In genomic region chr17:27245230-27245696, GRCh38 we compare ENCODE assay signal across 8 cellular contexts. TPM values are rescaled to one million over a fixed set of nuclear protein-coding genes. Genes with fewer than 3 reads are reported as not detected.
A peak's percentile ranks its signal among the peaks of the same experiment; 100 is the strongest.
DNase-seq lines count a peak whose midpoint lies in the region; ATAC-seq and TF ChIP-seq lines count a peak whose summit lies in the region.

No MANE protein-coding gene starts in this region.

- peak; percentile 82 for DNase-seq in NCI-H1105 treated with DMSO at 0.1 percent for 48 hours (lab: John Stamatoyannopoulos, UW)
- DNase-seq in T-helper 1 cell = peak in 3 of 5 donors; percentile 12 to 34 (median 13)
- peak; percentile 6 for DNase-seq in central memory CD4-positive, alpha-beta T cell
- no peak for DNase-seq in kidney epithelial cell (ENCODE audit: low read depth)
- DNase-seq in stimulated activated CD4-positive, alpha-beta T cell treated with anti-CD3 and anti-CD28 coated beads, Interleukin-12 subunit alpha, Interleukin-12 subunit beta, amount 100 ng/mL, for 48 hours (ENCODE audit: low read depth in 2 of 3, low spot score in 1 of 3) = peak; percentile 10 to 16 (median 15)

- TF ChIP-seq CTCF in 22Rv1 (IDR thresholded peaks at IDR 0.05) (peak; percentile 77), GM12875 (IDR thresholded peaks at IDR 0.05; ENCODE audit: borderline replicate concordance, insufficient read depth, low read depth, low read length) (peak; percentile 75), kidney epithelial cell (IDR thresholded peaks at IDR 0.05; ENCODE audit: insufficient read depth, low read length, poor library complexity, severe bottlenecking) (peak; percentile 72)

- no peak overlapping the region for H3K27ac ChIP-seq in 22Rv1

- ATAC-seq in HG02759 (IDR thresholded peaks at IDR 0.05; ENCODE audit: unreplicated experiment) = peak; percentile 94

- H3K4me3 ChIP-seq in GM12875 (ENCODE audit: low read depth, low read length) (no peak overlapping the region), kidney epithelial cell (ENCODE audit: low read depth, low read length) (no peak overlapping the region)

- no peaks in the 10 kb centered on the region for H3K27me3 ChIP-seq in kidney epithelial cell (ENCODE audit: control insufficient read depth, insufficient read depth, low read length)

- no peaks in the 10 kb centered on the region for H3K36me3 ChIP-seq in kidney epithelial cell (ENCODE audit: control insufficient read depth, insufficient read depth, low read length)

RNA-seq across cellular contexts. Expression of gene WSB1, which starts 48.7 kb away (rescaled TPM):
- 127 and 129 TPM in 2 replicates for total RNA-seq in kidney epithelial cell
